In genomic region chr7:130669051-130669700, GRCh38 we compare ENCODE assay signal across 8 cellular contexts. TPM values are rescaled to one million over a fixed set of nuclear protein-coding genes. Genes with fewer than 3 reads are reported as not detected.
DNase-seq lines count a peak whose midpoint lies in the region; ATAC-seq, FAIRE-seq and TF ChIP-seq lines count a peak whose summit lies in the region.

No MANE protein-coding gene starts in this region.

- peak; percentile 17 for ATAC-seq in left lung

- no peak for TF ChIP-seq CTCF in left lung (IDR thresholded peaks at IDR 0.05)
- no peak for TF ChIP-seq CTCF in testis (IDR thresholded peaks at IDR 0.05)

- FAIRE-seq in H54 (lab: Jason Lieb, UNC), result no peak

- peaks cover 0 to 17% of the 10 kb centered on the region in 2 donors for H3K4me1 ChIP-seq in left lung
- no peaks in the 10 kb centered on the region for H3K4me1 ChIP-seq in testis

- in situ Hi-C loops in T47D (cut with HindIII; ENCODE audit: low pct_unique_long_range_greater_than_20kb, low sequenced_read_pairs), result no loop called here

- H3K4me3 ChIP-seq in left lung, result peak overlapping the region; percentile 57 to 75
- peak overlapping the region; percentile 69 to 89 for H3K4me3 ChIP-seq in testis

- peak overlapping the region; percentile 80 to 88 for H3K27ac ChIP-seq in left lung
- H3K27ac ChIP-seq in testis, result peak overlapping the region; percentile 87 to 91

- DNase-seq in DMS153 treated with DMSO at 0.1 percent for 48 hours (lab: John Stamatoyannopoulos, UW; ENCODE audit: unreplicated experiment) (peak; percentile 31), DMS153 (lab: John Stamatoyannopoulos, UW) (no peak), H54 (ENCODE audit: insufficient read length, low spot score) (peak; percentile 23), NAMALWA (ENCODE audit: low spot score) (peak; percentile 29), T47D (ENCODE audit: low read depth in 1 of 2, low spot score in 1 of 2) (peak; percentile 2 to 7), left lung (no peak), testis (no peak), T-helper 9 cell (no peak)

- TF ChIP-seq POLR2A in H54 (IDR thresholded peaks at IDR 0.05; ENCODE audit: low read depth, low read length), result no peak
- TF ChIP-seq POLR2A in testis (IDR thresholded peaks at IDR 0.05), result no peak

- H3K27me3 ChIP-seq in left lung (no peaks in the 10 kb centered on the region), testis (no peaks in the 10 kb centered on the region)

- intact Hi-C loops in left lung (cut with DNase I), result no loop called here
- intact Hi-C loops in testis (cut with DNase I; ENCODE audit: low total_unique reads), result no loop called here

- H3K36me3 ChIP-seq in left lung (no peaks in the 10 kb centered on the region), testis (ENCODE audit: low read depth, missing control alignments) (no peaks in the 10 kb centered on the region)

- WGBS in testis, 2 donors, result 7 to 15% methylated on average over 8 to 16 of the region's 16 CpGs

- no peaks in the 10 kb centered on the region for H3K9me3 ChIP-seq in left lung
- H3K9me3 ChIP-seq in testis, result no peaks in the 10 kb centered on the region

RNA-seq across cellular contexts. Expression of gene COPG2, which starts 0.6 kb away (rescaled TPM):
- 10 to 100 TPM; 16.6 to 19.3 TPM for total RNA-seq in left lung
- 10 to 100 TPM; 41.8 to 51.0 TPM for total RNA-seq in testis
- polyA plus RNA-seq in testis (ENCODE audit: insufficient read depth, low read depth, low replicate concordance), result 44.2 TPM

RNA-seq across cellular contexts. Expression of gene TSGA13, which starts 17.2 kb away (rescaled TPM):
- total RNA-seq in left lung (not detected), testis (1 to 10 TPM; 6.8 to 9.5 TPM)
- 20.4 TPM for polyA plus RNA-seq in testis (ENCODE audit: insufficient read depth, low read depth, low replicate concordance)

Comparison
In these comparisons a context has a peak if more than half of its experiments do, and no peak if none do; other contexts are left out.
1. DNase-seq: peak in DMS153 treated with DMSO at 0.1 percent for 48 hours (single experiment), H54 (single experiment), NAMALWA (single experiment) and T47D (2 of 2); none in DMS153 (single experiment), left lung (0 of 2), testis (single experiment) and T-helper 9 cell (single experiment).
2. RNA of gene TSGA13, which starts 17.2 kb away (total RNA-seq): 6.8 to 9.5 TPM in testis; not detected in left lung; every median in the first group is over 4 times any median in the second.